27 cellular contexts compared by ENCODE assay signal in genomic region chr7:128899392-128899791, GRCh38. TPM values are rescaled to one million over a fixed set of nuclear protein-coding genes. Genes with fewer than 3 reads are reported as not detected.
"Had no signal": no experiment of that assay in that cellular context is flagged by ENCODE, and none has a peak within 500 bp of the region (broad histone marks: within the 10 kb centered on the region; RNA-seq: fewer than 3 reads in every experiment).

No MANE protein-coding gene starts in this region.

- H3K36me3 Mint-ChIP-seq: immature natural killer cell; neural progenitor cell; stimulated activated effector memory CD8-positive, alpha-beta T cell treated with anti-CD3 and anti-CD28 coated beads, Interleukin-12 subunit alpha, Interleukin-12 subunit beta, amount 100 ng/mL, for 72 hours; type B pancreatic cell had no signal

- H3K27ac Mint-ChIP-seq: immature natural killer cell; memory B cell; naive thymus-derived CD4-positive, alpha-beta T cell; nephron; neural progenitor cell; progenitor cell of endocrine pancreas; stimulated activated effector memory CD8-positive, alpha-beta T cell treated with anti-CD3 and anti-CD28 coated beads, Interleukin-12 subunit alpha, Interleukin-12 subunit beta, amount 100 ng/mL, for 72 hours; type B pancreatic cell had no signal

- H3K27me3 Mint-ChIP-seq: memory B cell, progenitor cell of endocrine pancreas had no signal

- H3K9ac ChIP-seq: neural progenitor cell, parathyroid adenoma had no signal

- H3K4me3 ChIP-seq: dorsolateral prefrontal cortex, lung, neural progenitor cell, smooth muscle cell, stomach, tibial artery had no signal

- H3K4me3 Mint-ChIP-seq: immature natural killer cell; memory B cell; naive thymus-derived CD4-positive, alpha-beta T cell; nephron; neural progenitor cell; stimulated activated effector memory CD8-positive, alpha-beta T cell treated with anti-CD3 and anti-CD28 coated beads, Interleukin-12 subunit alpha, Interleukin-12 subunit beta, amount 100 ng/mL, for 72 hours; type B pancreatic cell had no signal

- H3K36me3 ChIP-seq: neural progenitor cell, stomach, tibial artery had no signal

- H3K4me1 ChIP-seq: neural progenitor cell, parathyroid adenoma, tibial artery had no signal

- H3K9me3 Mint-ChIP-seq: stimulated activated effector memory CD8-positive, alpha-beta T cell treated with anti-CD3 and anti-CD28 coated beads, Interleukin-12 subunit alpha, Interleukin-12 subunit beta, amount 100 ng/mL, for 72 hours had no signal

- H3K27ac ChIP-seq: dorsolateral prefrontal cortex, neural progenitor cell, parathyroid adenoma, stomach, tibial artery had no signal

- H3K9me3 ChIP-seq: tibial artery had no signal

- H3K27me3 ChIP-seq: neural progenitor cell had no signal

- DNase-seq: dorsolateral prefrontal cortex; effector CD4-positive, alpha-beta T cell; hypothalamus; immature natural killer cell; kidney glomerular epithelial cell; left colon; left ventricle myocardium superior; midbrain; naive thymus-derived CD4-positive, alpha-beta T cell; stimulated activated CD4-positive, alpha-beta T cell treated with anti-CD3 and anti-CD28 coated beads, Interleukin-12 subunit alpha, Interleukin-12 subunit beta, amount 100 ng/mL, for 4 hours; stimulated activated CD4-positive, alpha-beta T cell treated with anti-CD3 and anti-CD28 coated beads, Interleukin-1b, Interleukin-23, amount 100 ng/mL, for 48 hours; stimulated activated CD4-positive, alpha-beta T cell treated with anti-CD3 and anti-CD28 coated beads, Interleukin-4, amount 100 ng/mL, for 24 hours; stimulated activated naive CD4-positive, alpha-beta T cell treated with Interleukin-2 at 50 U/mL for 16 hours; stomach; tibial artery had no signal

- H3K4me1 Mint-ChIP-seq: immature natural killer cell, memory B cell, nephron, neural progenitor cell had no signal

- FAIRE-seq: colon, frontal cortex had no signal

RNA-seq across cellular contexts. Expression of gene KCP, which starts 11.1 kb away (rescaled TPM):
- total RNA-seq: fibroblast of villous mesenchyme had no signal
- polyA plus RNA-seq: naive thymus-derived CD4-positive, alpha-beta T cell had no signal
